Comparison of ENCODE assay signal across 8 cellular contexts in the genomic region with DNA sequence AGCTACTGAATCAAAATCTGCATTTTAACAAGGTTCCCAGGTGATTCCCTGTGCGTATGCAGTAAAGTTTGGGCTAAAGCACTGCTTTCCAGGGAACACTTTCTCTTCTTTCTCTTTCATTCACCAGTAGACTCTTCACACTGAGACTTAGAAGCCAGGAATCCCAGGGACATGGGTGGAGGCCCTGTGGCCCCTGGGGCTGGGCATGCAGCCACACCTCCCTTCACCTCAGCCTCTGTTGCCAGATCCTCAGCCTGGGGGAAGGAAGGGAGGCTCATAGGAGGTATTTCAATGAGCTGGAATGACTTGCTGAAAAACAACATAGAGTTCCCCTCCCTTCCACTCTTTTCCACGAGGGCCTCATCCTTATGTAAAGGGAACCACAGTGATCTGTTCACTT. TPM values are rescaled to one million over a fixed set of nuclear protein-coding genes. Genes with fewer than 3 reads are reported as not detected.
DNase-seq lines count a peak whose midpoint lies in the region; ATAC-seq and TF ChIP-seq lines count a peak whose summit lies in the region.

No MANE protein-coding gene starts in this region.

- peak overlapping the region; percentile 15 for H3K9ac ChIP-seq in HUES6 (ENCODE audit: low read length)

- intact Hi-C loops in head of caudate nucleus (cut with DNase I): loop anchor here (5.0 kb wide), 1 partner anchor 41 kb away; no protein-coding TSS in a partner anchor

- H3K36me3 ChIP-seq in BE2C (peaks cover 28% of the 10 kb centered on the region), HUES6 (ENCODE audit: control insufficient read depth, insufficient read depth, low read length) (peaks cover 30% of the 10 kb centered on the region), muscle layer of duodenum (ENCODE audit: control insufficient read depth in 1 of 2, insufficient read depth in 2 of 2, low read length in 2 of 2) (peaks cover 14 to 33% of the 10 kb centered on the region in 2 donors)

- H3K4me3 ChIP-seq in BE2C (ENCODE audit: low read depth, low read length) (peak overlapping the region; percentile 79), HUES6 (ENCODE audit: low read depth, low read length) (peak overlapping the region; percentile 75), cardiac fibroblast (replicated peaks in 1 of 2; ENCODE audit: low read depth in 2 of 2, low read length in 2 of 2) (peak overlapping the region; percentile 72 to 80), muscle layer of duodenum (ENCODE audit: low read depth in 1 of 2, low read length in 2 of 2) (peak overlapping the region; percentile 64 to 80)

- H3K27me3 ChIP-seq in BE2C (no peaks in the 10 kb centered on the region), HUES6 (ENCODE audit: control insufficient read depth, insufficient read depth, low read length) (no peaks in the 10 kb centered on the region), muscle layer of duodenum (ENCODE audit: low read depth, low read length) (no peaks in the 10 kb centered on the region)

- TF ChIP-seq CTCF in BE2C (IDR thresholded peaks at IDR 0.05; ENCODE audit: low read depth, low read length) (no peak), cardiac fibroblast (IDR thresholded peaks at IDR 0.05; ENCODE audit: low read depth, low read length) (no peak)

- ATAC-seq in HG03095 (IDR thresholded peaks at IDR 0.05; ENCODE audit: unreplicated experiment): no peak
- ATAC-seq in HG02970 (IDR thresholded peaks at IDR 0.05; ENCODE audit: low FRiP score, unreplicated experiment): no peak
- ATAC-seq in HG03354 (IDR thresholded peaks at IDR 0.05; ENCODE audit: poor library complexity, severe bottlenecking, unreplicated experiment): no peak

- H3K27ac ChIP-seq in HUES6 (ENCODE audit: low read depth, low read length) (no peak overlapping the region), muscle layer of duodenum (ENCODE audit: low read length) (peak overlapping the region; percentile 91)

- H3K9me3 ChIP-seq in BE2C (no peaks in the 10 kb centered on the region), HUES6 (ENCODE audit: control insufficient read depth, insufficient read depth, low read depth, low read length) (no peaks in the 10 kb centered on the region), muscle layer of duodenum (ENCODE audit: control insufficient read depth in 1 of 2, low read length in 2 of 2) (no peaks in the 10 kb centered on the region)

- H3K4me1 ChIP-seq in BE2C (peaks cover 3% of the 10 kb centered on the region; the same call in 1 of the 2 replicates), HUES6 (ENCODE audit: control insufficient read depth, insufficient read depth, low read length) (peaks cover 18% of the 10 kb centered on the region), muscle layer of duodenum (ENCODE audit: control insufficient read depth in 1 of 2, insufficient read depth in 2 of 2, low read length in 2 of 2) (peaks cover 11 to 24% of the 10 kb centered on the region in 2 donors)

- DNase-seq in BE2C (no peak), cardiac fibroblast (ENCODE audit: low read depth in 2 of 2) (peak in 1 of 2 donors; percentile 23), head of caudate nucleus (no peak)

RNA-seq across cellular contexts. Expression of gene G6PC3, which starts 1.2 kb away (rescaled TPM):
- 92.3 TPM for polyA plus RNA-seq in BE2C (2012; ENCODE audit: insufficient read depth, insufficient read length, low read depth)

RNA-seq across cellular contexts. Expression of gene LSM12, which starts 5.3 kb away (rescaled TPM):
- 48.8 TPM for polyA plus RNA-seq in BE2C (2012; ENCODE audit: insufficient read depth, insufficient read length, low read depth)

RNA-seq across cellular contexts. Expression of gene HDAC5, which starts 51.7 kb away (rescaled TPM):
- 179 TPM for polyA plus RNA-seq in BE2C (2012; ENCODE audit: insufficient read depth, insufficient read length, low read depth)

RNA-seq across cellular contexts. Expression of gene TMEM101, which starts 57.0 kb away (rescaled TPM):
- polyA plus RNA-seq in BE2C (2012; ENCODE audit: insufficient read depth, insufficient read length, low read depth): 67.5 TPM
